Comparison of ENCODE assay signal across 2 cellular contexts in the genomic region with DNA sequence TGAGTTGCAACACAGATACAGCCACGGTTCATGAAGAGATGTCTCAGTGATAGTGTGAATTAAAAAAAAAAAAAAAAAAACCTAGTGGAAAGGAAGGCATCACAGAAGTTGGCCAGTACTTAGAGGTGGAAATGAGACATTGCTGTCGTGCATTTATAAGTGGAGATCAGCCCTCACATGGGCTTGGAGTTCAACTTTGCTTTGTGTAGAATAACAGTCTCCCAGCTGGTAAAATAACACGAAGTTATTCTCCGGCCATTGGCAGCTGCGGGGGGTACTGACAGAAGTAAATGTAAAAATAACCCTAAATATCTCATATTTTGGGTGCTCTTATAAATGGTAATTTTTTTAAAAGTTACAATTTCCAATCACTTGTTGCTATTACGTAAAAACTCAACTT.
TF ChIP-seq lines count a peak whose summit lies in the region.

No MANE protein-coding gene starts in this region.

TF ChIP-seq in GM23338, 12 proteins besides CTCF, POLR2A, EP300 and RAD21:
- TF ChIP-seq CREB1 (CRISPR knock-in tag; IDR thresholded peaks at IDR 0.05; ENCODE audit: low read depth) = no peak
- TF ChIP-seq ZNF114 (CRISPR knock-in tag; IDR thresholded peaks at IDR 0.05) = no peak
- TF ChIP-seq ZNF331 (CRISPR knock-in tag; IDR thresholded peaks at IDR 0.05; ENCODE audit: low read depth) = no peak
- TF ChIP-seq, protein P1, sequence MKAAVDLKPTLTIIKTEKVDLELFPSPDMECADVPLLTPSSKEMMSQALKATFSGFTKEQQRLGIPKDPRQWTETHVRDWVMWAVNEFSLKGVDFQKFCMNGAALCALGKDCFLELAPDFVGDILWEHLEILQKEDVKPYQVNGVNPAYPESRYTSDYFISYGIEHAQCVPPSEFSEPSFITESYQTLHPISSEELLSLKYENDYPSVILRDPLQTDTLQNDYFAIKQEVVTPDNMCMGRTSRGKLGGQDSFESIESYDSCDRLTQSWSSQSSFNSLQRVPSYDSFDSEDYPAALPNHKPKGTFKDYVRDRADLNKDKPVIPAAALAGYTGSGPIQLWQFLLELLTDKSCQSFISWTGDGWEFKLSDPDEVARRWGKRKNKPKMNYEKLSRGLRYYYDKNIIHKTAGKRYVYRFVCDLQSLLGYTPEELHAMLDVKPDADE (IDR thresholded peaks at IDR 0.05) = no peak
- TF ChIP-seq, protein P2, sequence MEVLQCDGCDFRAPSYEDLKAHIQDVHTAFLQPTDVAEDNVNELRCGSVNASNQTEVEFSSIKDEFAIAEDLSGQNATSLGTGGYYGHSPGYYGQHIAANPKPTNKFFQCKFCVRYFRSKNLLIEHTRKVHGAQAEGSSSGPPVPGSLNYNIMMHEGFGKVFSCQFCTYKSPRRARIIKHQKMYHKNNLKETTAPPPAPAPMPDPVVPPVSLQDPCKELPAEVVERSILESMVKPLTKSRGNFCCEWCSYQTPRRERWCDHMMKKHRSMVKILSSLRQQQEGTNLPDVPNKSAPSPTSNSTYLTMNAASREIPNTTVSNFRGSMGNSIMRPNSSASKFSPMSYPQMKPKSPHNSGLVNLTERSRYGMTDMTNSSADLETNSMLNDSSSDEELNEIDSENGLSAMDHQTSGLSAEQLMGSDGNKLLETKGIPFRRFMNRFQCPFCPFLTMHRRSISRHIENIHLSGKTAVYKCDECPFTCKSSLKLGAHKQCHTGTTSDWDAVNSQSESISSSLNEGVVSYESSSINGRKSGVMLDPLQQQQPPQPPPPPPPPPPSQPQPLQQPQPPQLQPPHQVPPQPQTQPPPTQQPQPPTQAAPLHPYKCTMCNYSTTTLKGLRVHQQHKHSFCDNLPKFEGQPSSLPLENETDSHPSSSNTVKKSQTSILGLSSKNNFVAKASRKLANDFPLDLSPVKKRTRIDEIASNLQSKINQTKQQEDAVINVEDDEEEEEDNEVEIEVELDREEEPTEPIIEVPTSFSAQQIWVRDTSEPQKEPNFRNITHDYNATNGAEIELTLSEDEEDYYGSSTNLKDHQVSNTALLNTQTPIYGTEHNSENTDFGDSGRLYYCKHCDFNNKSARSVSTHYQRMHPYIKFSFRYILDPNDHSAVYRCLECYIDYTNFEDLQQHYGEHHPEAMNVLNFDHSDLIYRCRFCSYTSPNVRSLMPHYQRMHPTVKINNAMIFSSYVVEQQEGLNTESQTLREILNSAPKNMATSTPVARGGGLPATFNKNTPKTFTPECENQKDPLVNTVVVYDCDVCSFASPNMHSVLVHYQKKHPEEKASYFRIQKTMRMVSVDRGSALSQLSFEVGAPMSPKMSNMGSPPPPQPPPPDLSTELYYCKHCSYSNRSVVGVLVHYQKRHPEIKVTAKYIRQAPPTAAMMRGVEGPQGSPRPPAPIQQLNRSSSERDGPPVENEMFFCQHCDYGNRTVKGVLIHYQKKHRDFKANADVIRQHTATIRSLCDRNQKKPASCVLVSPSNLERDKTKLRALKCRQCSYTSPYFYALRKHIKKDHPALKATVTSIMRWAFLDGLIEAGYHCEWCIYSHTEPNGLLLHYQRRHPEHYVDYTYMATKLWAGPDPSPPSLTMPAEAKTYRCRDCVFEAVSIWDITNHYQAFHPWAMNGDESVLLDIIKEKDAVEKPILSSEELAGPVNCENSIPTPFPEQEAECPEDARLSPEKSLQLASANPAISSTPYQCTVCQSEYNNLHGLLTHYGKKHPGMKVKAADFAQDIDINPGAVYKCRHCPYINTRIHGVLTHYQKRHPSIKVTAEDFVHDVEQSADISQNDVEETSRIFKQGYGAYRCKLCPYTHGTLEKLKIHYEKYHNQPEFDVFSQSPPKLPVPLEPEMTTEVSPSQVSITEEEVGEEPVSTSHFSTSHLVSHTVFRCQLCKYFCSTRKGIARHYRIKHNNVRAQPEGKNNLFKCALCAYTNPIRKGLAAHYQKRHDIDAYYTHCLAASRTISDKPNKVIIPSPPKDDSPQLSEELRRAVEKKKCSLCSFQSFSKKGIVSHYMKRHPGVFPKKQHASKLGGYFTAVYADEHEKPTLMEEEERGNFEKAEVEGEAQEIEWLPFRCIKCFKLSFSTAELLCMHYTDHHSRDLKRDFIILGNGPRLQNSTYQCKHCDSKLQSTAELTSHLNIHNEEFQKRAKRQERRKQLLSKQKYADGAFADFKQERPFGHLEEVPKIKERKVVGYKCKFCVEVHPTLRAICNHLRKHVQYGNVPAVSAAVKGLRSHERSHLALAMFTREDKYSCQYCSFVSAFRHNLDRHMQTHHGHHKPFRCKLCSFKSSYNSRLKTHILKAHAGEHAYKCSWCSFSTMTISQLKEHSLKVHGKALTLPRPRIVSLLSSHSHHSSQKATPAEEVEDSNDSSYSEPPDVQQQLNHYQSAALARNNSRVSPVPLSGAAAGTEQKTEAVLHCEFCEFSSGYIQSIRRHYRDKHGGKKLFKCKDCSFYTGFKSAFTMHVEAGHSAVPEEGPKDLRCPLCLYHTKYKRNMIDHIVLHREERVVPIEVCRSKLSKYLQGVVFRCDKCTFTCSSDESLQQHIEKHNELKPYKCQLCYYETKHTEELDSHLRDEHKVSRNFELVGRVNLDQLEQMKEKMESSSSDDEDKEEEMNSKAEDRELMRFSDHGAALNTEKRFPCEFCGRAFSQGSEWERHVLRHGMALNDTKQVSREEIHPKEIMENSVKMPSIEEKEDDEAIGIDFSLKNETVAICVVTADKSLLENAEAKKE (CRISPR knock-in tag; IDR thresholded peaks at IDR 0.05) = no peak
- no peak for TF ChIP-seq POLR2AphosphoS5 (IDR thresholded peaks at IDR 0.05; ENCODE audit: low read depth)
- TF ChIP-seq STAT1 (IDR thresholded peaks at IDR 0.05; ENCODE audit: unreplicated experiment) = no peak

TF ChIP-seq in H1, 55 proteins besides CTCF, POLR2A, EP300 and RAD21:
- TF ChIP-seq NANOG (IDR thresholded peaks at IDR 0.05; ENCODE audit: insufficient read depth, low read depth, low read length, poor library complexity, severe bottlenecking) = no peak
- TF ChIP-seq SIX5 (IDR thresholded peaks at IDR 0.05; ENCODE audit: low read depth, low read length) = no peak
- TF ChIP-seq, protein P3, sequence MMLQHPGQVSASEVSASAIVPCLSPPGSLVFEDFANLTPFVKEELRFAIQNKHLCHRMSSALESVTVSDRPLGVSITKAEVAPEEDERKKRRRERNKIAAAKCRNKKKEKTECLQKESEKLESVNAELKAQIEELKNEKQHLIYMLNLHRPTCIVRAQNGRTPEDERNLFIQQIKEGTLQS (IDR thresholded peaks at IDR 0.05; ENCODE audit: insufficient read depth, low read depth, low read length) = no peak
- TF ChIP-seq YY1 (IDR thresholded peaks at IDR 0.05; ENCODE audit: low read depth, low read length) = no peak
- TF ChIP-seq CHD2 (IDR thresholded peaks at IDR 0.05; ENCODE audit: low read length) = no peak
- TF ChIP-seq JUN (IDR thresholded peaks at IDR 0.05; ENCODE audit: low read depth, low read length) = no peak
- TF ChIP-seq RXRA (IDR thresholded peaks at IDR 0.05; ENCODE audit: insufficient read depth, low read depth, low read length) = no peak
- no peak for TF ChIP-seq SRF (IDR thresholded peaks at IDR 0.05; ENCODE audit: low read depth, low read length)
- no peak for TF ChIP-seq TBP (IDR thresholded peaks at IDR 0.05; ENCODE audit: low read depth, low read length)
- no peak for TF ChIP-seq CBX8 (IDR thresholded peaks at IDR 0.05; ENCODE audit: borderline replicate concordance, low read depth, low read length)
- TF ChIP-seq GABPA (IDR thresholded peaks at IDR 0.05; ENCODE audit: borderline replicate concordance, insufficient read depth, low read length) = no peak
- TF ChIP-seq POLR2AphosphoS5 (IDR thresholded peaks at IDR 0.05; ENCODE audit: low read depth, low read length) = no peak
- TF ChIP-seq TAF7 (optimal IDR thresholded peaks at IDR 0.05; ENCODE audit: borderline replicate concordance, low read depth, low read length) = no peak
- TF ChIP-seq BRCA1 (IDR thresholded peaks at IDR 0.05; ENCODE audit: low read depth, low read length) = no peak
- no peak for TF ChIP-seq FOSL1 (IDR thresholded peaks at IDR 0.05; ENCODE audit: insufficient read depth, low read depth, low read length)
